Comparison of ENCODE assay signal across 20 cellular contexts in genomic region chr10:14664345-14664744, GRCh38.
"Had no signal": no experiment of that assay in that cellular context is flagged by ENCODE, and none has a peak within 500 bp of the region (broad histone marks: within the 10 kb centered on the region; RNA-seq: fewer than 3 reads in every experiment).

No MANE protein-coding gene starts in this region.

- H3K36me3 Mint-ChIP-seq: brain had no signal

- ATAC-seq: activated CD8-positive, alpha-beta memory T cell treated with anti-CD3 and anti-CD28 coated beads, Interleukin-2, amount 10 ng/mL, durations not matched to agents 7 days and 5 days; HepG2 had no signal

- H3K4me3 Mint-ChIP-seq: activated CD8-positive, alpha-beta memory T cell treated with anti-CD3 and anti-CD28 coated beads, Interleukin-2, amount 10 ng/mL, durations not matched to agents 7 days and 5 days; brain had no signal

- H3K27me3 Mint-ChIP-seq: activated CD8-positive, alpha-beta memory T cell treated with anti-CD3 and anti-CD28 coated beads, Interleukin-2, amount 10 ng/mL, durations not matched to agents 7 days and 5 days; activated naive CD8-positive, alpha-beta T cell had no signal

- H3K27ac Mint-ChIP-seq: activated CD8-positive, alpha-beta memory T cell treated with anti-CD3 and anti-CD28 coated beads, Interleukin-2, amount 10 ng/mL, durations not matched to agents 7 days and 5 days had no signal

- DNase-seq: activated CD4-positive, CD25-positive, alpha-beta regulatory T cell; activated CD8-positive, alpha-beta memory T cell treated with anti-CD3 and anti-CD28 coated beads, Interleukin-2, amount 10 ng/mL, durations not matched to agents 7 days and 5 days; activated effector memory CD4-positive, alpha-beta T cell treated with anti-CD3 and anti-CD28 coated beads, Interleukin-2, amount 50 U/mL, for 16 hours; amygdala; MM.1S; NCI-H1105 treated with DMSO at 0.1 percent for 48 hours; NCI-H1436 treated with DMSO at 0.1 percent for 48 hours; NCI-H187; NCI-H2081; NCI-H510A treated with DMSO at 0.1 percent for 48 hours; NCI-H69; NK-92 treated with Interleukin-12 subunit alpha and Interleukin-12 subunit beta, amount 100 ng/mL, for 24 hours; Peyer's patch; Right ventricle myocardium superior; SJCRH30; SK-N-SH; T-helper 1 cell had no signal
